Comparison of ENCODE assay signal across 35 cellular contexts in the genomic region with DNA sequence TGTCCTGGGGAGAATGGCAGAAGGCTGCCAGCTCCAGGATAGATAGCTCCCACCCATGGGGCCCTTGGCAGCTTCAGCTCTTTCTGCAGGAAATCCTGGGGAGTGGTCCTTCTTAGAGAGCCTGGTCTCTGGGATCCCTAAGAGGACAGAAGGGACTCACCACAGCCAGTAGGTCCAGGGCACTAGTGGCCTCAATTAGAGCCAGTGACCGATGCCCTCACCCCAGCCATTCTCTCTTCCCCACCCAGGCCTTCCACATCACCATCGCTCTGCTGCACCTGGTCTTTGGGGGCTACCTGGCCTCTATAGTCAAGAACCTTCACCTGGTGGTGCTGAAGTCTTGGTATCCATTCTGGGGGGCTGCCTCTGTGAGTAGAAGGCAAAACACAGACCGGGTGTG. TPM values are rescaled to one million over a fixed set of nuclear protein-coding genes. Genes with fewer than 3 reads are reported as not detected.
"Had no signal": no experiment of that assay in that cellular context is flagged by ENCODE, and none has a peak within 500 bp of the region (broad histone marks: within the 10 kb centered on the region; RNA-seq: fewer than 3 reads in every experiment).

No MANE protein-coding gene starts in this region.

- FAIRE-seq: colon, endometrium, islet of Langerhans, keratinocyte had no signal

- H3K4me1 Mint-ChIP-seq: endodermal cell had no signal

- ATAC-seq: effector memory CD8-positive, alpha-beta T cell; esophagus mucosa; gastrocnemius medialis; heart right ventricle; left colon; left lobe of liver; lower lobe of right lung; mucosa of descending colon had no signal

- H3K4me1 ChIP-seq: gastrocnemius medialis had no signal

- H3K27ac Mint-ChIP-seq: dendritic cell treated with granulocyte-macrophage colony-stimulating factor and Interleukin-4, amounts not matched to agents 40 ng/mL and 50 ng/mL, for 4 days; effector memory CD8-positive, alpha-beta T cell; endodermal cell; mesothelial cell of epicardium had no signal

- DNase-seq: cerebellar nuclear complex; effector CD8-positive, alpha-beta T cell; effector memory CD8-positive, alpha-beta T cell; endodermal cell; erythroblast; esophagus squamous epithelium; foreskin fibroblast; foreskin melanocyte; gastrocnemius medialis; glutamatergic neuron; head of caudate nucleus; heart right ventricle; hippocampal formation; kidney glomerular epithelial cell; left colon; left ventricle myocardium inferior; lower lobe of right lung; mesenchymal stem cell had no signal

- H3K9me3 Mint-ChIP-seq: dendritic cell treated with granulocyte-macrophage colony-stimulating factor and Interleukin-4, amounts not matched to agents 40 ng/mL and 50 ng/mL, for 4 days; effector memory CD8-positive, alpha-beta T cell had no signal

- H3K27me3 ChIP-seq: gastrocnemius medialis had no signal

- H3K27ac ChIP-seq: coronary artery, epithelial cell of prostate, esophagus squamous epithelium, gastrocnemius medialis, heart right ventricle, left ventricle myocardium inferior, lower lobe of right lung had no signal

- H3K9me3 ChIP-seq: esophagus squamous epithelium, gastrocnemius medialis, left ventricle myocardium inferior, lower lobe of right lung, mucosa of descending colon had no signal

- H3K36me3 ChIP-seq: esophagus squamous epithelium, gastrocnemius medialis, heart right ventricle, left ventricle myocardium inferior, lower lobe of right lung had no signal

- H3K4me3 Mint-ChIP-seq: dendritic cell treated with granulocyte-macrophage colony-stimulating factor and Interleukin-4, amounts not matched to agents 40 ng/mL and 50 ng/mL, for 4 days; effector memory CD8-positive, alpha-beta T cell; endodermal cell; mesothelial cell of epicardium had no signal

- H3K36me3 Mint-ChIP-seq: mesothelial cell of epicardium had no signal

- H3K4me3 ChIP-seq: coronary artery, esophagus squamous epithelium, gastrocnemius medialis, heart right ventricle, left ventricle myocardium inferior, lower lobe of right lung, mucosa of descending colon had no signal

RNA-seq across cellular contexts. Expression of gene MS4A10, which starts 5.6 kb away (rescaled TPM):
- total RNA-seq: dermis microvascular lymphatic vessel endothelial cell, endodermal cell, esophagus mucosa, esophagus squamous epithelium, gastrocnemius medialis, glomerular endothelial cell, heart right ventricle, left lobe of liver, left ventricle myocardium inferior, lower leg skin, lower lobe of right lung, lung microvascular endothelial cell, mesenteric fat pad, mesothelial cell of epicardium, myocyte had no signal
- polyA plus RNA-seq: heart right ventricle, keratinocyte had no signal

RNA-seq across cellular contexts. Expression of gene MS4A15, which starts 34.1 kb away (rescaled TPM):
- total RNA-seq: endodermal cell, esophagus mucosa, esophagus squamous epithelium, gastrocnemius medialis, glomerular endothelial cell, heart right ventricle, left colon, left lobe of liver, left ventricle myocardium inferior, lower leg skin, lung microvascular endothelial cell, mesenteric fat pad, myocyte had no signal
- polyA plus RNA-seq: heart right ventricle had no signal
